9 cellular contexts compared by ENCODE assay signal in the genomic region with DNA sequence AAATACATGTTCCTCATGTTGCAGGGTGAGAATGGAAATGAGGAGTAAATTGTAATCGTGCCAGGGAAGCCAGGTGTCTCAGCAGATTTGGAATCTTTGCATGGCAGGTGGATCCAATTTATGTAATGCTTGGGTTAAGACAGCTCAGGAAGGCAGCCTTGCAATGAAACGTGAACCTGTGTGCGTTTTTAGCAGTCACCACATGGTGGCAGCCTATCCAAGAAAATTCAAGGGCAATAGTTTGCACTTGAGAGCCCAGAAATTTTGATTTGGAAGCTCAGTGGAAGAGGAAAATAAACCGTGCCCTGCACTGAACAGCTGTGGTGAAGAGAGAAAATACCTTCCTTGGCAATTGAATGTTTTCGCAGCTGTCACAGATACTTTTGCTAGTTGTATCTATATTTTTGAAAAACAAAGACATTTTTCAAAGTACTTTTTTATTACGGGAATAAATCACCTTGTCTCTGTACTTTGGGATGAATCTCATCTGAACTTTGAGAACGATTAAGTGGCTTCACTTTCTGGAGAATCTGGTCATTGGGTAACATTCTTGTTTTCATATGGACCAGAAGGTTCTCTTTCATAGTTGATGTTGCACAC. TPM values are rescaled to one million over a fixed set of nuclear protein-coding genes. Genes with fewer than 3 reads are reported as not detected.
DNase-seq lines count a peak whose midpoint lies in the region; ATAC-seq, FAIRE-seq and TF ChIP-seq lines count a peak whose summit lies in the region.
"Had no signal": no experiment of that assay in that cellular context is flagged by ENCODE, and none has a peak within 500 bp of the region (broad histone marks: within the 10 kb centered on the region; RNA-seq: fewer than 3 reads in every experiment).

No MANE protein-coding gene starts in this region.

- H3K27me3 ChIP-seq in PC-3 (ENCODE audit: low read length) (no peaks in the 10 kb centered on the region), tibial artery (no peaks in the 10 kb centered on the region)

- no TSS peak for BruUV-seq in PC-3 (replicated peaks; lab: Mats Ljungman, UMichigan)

- no peak overlapping the region for H3K27ac Mint-ChIP-seq in activated T-helper 1 cell treated with anti-CD3 and anti-CD28 coated beads, Interleukin-12 subunit alpha, Interleukin-12 subunit beta, Interleukin-2, Interleukin-4 antibody, amounts not matched to agents 30 ng/mL and 10 ng/mL and 1 ng/mL, durations not matched to agents 14 hours and 24 hours and 36 hours
- H3K27ac Mint-ChIP-seq: stimulated activated naive CD8-positive, alpha-beta T cell treated with anti-CD3 and anti-CD28 coated beads, Interleukin-15, Interleukin-2, amounts not matched to agents 100 ng/mL and 50 ng/mL, for 24 hours had no signal

- in situ Hi-C loops in GM13976 (cut with MboI; ENCODE audit: low sequenced_read_pairs, unreplicated experiment), result loop anchor here (10.0 kb wide), 1 partner anchor 443 kb away; no protein-coding TSS in a partner anchor

- peaks cover 24% of the 10 kb centered on the region for H3K4me1 Mint-ChIP-seq in activated T-helper 1 cell treated with anti-CD3 and anti-CD28 coated beads, Interleukin-12 subunit alpha, Interleukin-12 subunit beta, Interleukin-2, Interleukin-4 antibody, amounts not matched to agents 30 ng/mL and 10 ng/mL and 1 ng/mL, durations not matched to agents 14 hours and 24 hours and 36 hours (ENCODE audit: low read depth)

- H2AFZ ChIP-seq in PC-3 (ENCODE audit: low read length), result no peak overlapping the region

- H3K79me2 ChIP-seq in PC-3 (ENCODE audit: low read length), result no peaks in the 10 kb centered on the region

- peak; percentile 68 for FAIRE-seq in A204.1 (lab: Jason Lieb, UNC)

- H3K36me3 ChIP-seq in PC-3 (ENCODE audit: low read depth, low read length) (peaks cover 13% of the 10 kb centered on the region), tibial artery (peaks cover 12 to 30% (median 23%) of the 10 kb centered on the region in 3 donors)

- POLR2A ChIA-PET in PC-3 (lab: Charles Lee; ENCODE audit: unreplicated experiment), result no interaction called here

- H3K9me3 ChIP-seq in PC-3 (ENCODE audit: low read length) (no peaks in the 10 kb centered on the region), tibial artery (no peaks in the 10 kb centered on the region)

- intact Hi-C loops in PC-3 (cut with micrococcal nuclease) (loop anchor here (1.0 to 10.0 kb wide), 2 partner anchors 153 to 442 kb away; no protein-coding TSS in a partner anchor), tibial artery (cut with DNase I; ENCODE audit: low total_unique reads) (loop anchor here (2.0 to 10.0 kb wide), 4 partner anchors 103 to 443 kb away; no protein-coding TSS in a partner anchor)
- intact Hi-C loops in activated T-helper 1 cell treated with anti-CD3 and anti-CD28 coated beads, Interleukin-12 subunit alpha, Interleukin-12 subunit beta, Interleukin-2, Interleukin-4 antibody, amounts not matched to agents 30 ng/mL and 10 ng/mL and 1 ng/mL, durations not matched to agents 14 hours and 24 hours and 36 hours (cut with micrococcal nuclease), result loop anchor here (1.0 to 5.0 kb wide), 3 partner anchors 120 to 443 kb away; no protein-coding TSS in a partner anchor

- peaks cover 13% of the 10 kb centered on the region for H3K4me1 ChIP-seq in PC-3 (ENCODE audit: insufficient read depth, low read length)
- H3K4me1 ChIP-seq in tibial artery, result peaks cover 0 to 21% (median 7%) of the 10 kb centered on the region in 4 donors

- H3F3A ChIP-seq in PC-3 (ENCODE audit: low read length, unreplicated experiment), result no peaks in the 10 kb centered on the region

- H3K4me3 ChIP-seq in PC-3 (ENCODE audit: low read length) (no peak overlapping the region), fibroblast of villous mesenchyme (ENCODE audit: low read depth, low read length) (no peak overlapping the region), tibial artery (no peak overlapping the region)

- TF ChIP-seq CTCF in GM13976 (IDR thresholded peaks at IDR 0.05; ENCODE audit: borderline replicate concordance, control extremely low read depth, extremely low read depth, insufficient read depth, missing control alignments) (peak; percentile 86), PC-3 (conservative IDR thresholded peaks at IDR 0.05; ENCODE audit: low read depth, low read length) (peak; percentile 79), fibroblast of villous mesenchyme (IDR thresholded peaks at IDR 0.05; ENCODE audit: insufficient read depth, low read depth, low read length) (peak; percentile 90), tibial artery (IDR thresholded peaks at IDR 0.05) (peak; percentile 77 to 87)

- H3K36me3 Mint-ChIP-seq in activated T-helper 1 cell treated with anti-CD3 and anti-CD28 coated beads, Interleukin-12 subunit alpha, Interleukin-12 subunit beta, Interleukin-2, Interleukin-4 antibody, amounts not matched to agents 30 ng/mL and 10 ng/mL and 1 ng/mL, durations not matched to agents 14 hours and 24 hours and 36 hours (ENCODE audit: low read depth), result peaks cover 34% of the 10 kb centered on the region

- H3K4me2 ChIP-seq in PC-3 (ENCODE audit: low read length), result no peak overlapping the region

- H4K20me1 ChIP-seq in PC-3 (ENCODE audit: low read length), result no peaks in the 10 kb centered on the region

- H3K27ac ChIP-seq in PC-3 (ENCODE audit: low read length), result 0 out of 2 replicates have a peak overlapping the region, but pooled peaks have one; percentile 17
- H3K27ac ChIP-seq in tibial artery, result no peak overlapping the region

- H3K9me2 ChIP-seq in PC-3 (replicated peaks; ENCODE audit: low read length), result no peaks in the 10 kb centered on the region

- H3K4me3 Mint-ChIP-seq in activated T-helper 1 cell treated with anti-CD3 and anti-CD28 coated beads, Interleukin-12 subunit alpha, Interleukin-12 subunit beta, Interleukin-2, Interleukin-4 antibody, amounts not matched to agents 30 ng/mL and 10 ng/mL and 1 ng/mL, durations not matched to agents 14 hours and 24 hours and 36 hours, result no peak overlapping the region
- H3K4me3 Mint-ChIP-seq: stimulated activated naive CD8-positive, alpha-beta T cell treated with anti-CD3 and anti-CD28 coated beads, Interleukin-15, Interleukin-2, amounts not matched to agents 100 ng/mL and 50 ng/mL, for 24 hours had no signal

- no peaks in the 10 kb centered on the region for H3K27me3 Mint-ChIP-seq in activated T-helper 1 cell treated with anti-CD3 and anti-CD28 coated beads, Interleukin-12 subunit alpha, Interleukin-12 subunit beta, Interleukin-2, Interleukin-4 antibody, amounts not matched to agents 30 ng/mL and 10 ng/mL and 1 ng/mL, durations not matched to agents 14 hours and 24 hours and 36 hours (ENCODE audit: insufficient read depth)
- H3K27me3 Mint-ChIP-seq: stimulated activated naive CD8-positive, alpha-beta T cell treated with anti-CD3 and anti-CD28 coated beads, Interleukin-15, Interleukin-2, amounts not matched to agents 100 ng/mL and 50 ng/mL, for 24 hours had no signal

- DNase-seq in GM13976 (ENCODE audit: low spot score), result peak; percentile 50
- DNase-seq in HuH-7.5 (ENCODE audit: low spot score), result peak; percentile 22
- peak; percentile 79 for DNase-seq in PC-3
- DNase-seq in activated T-helper 1 cell treated with anti-CD3 and anti-CD28 coated beads, Interleukin-12 subunit alpha, Interleukin-12 subunit beta, Interleukin-2, Interleukin-4 antibody, amounts not matched to agents 30 ng/mL and 10 ng/mL and 1 ng/mL, durations not matched to agents 14 hours and 24 hours and 36 hours (ENCODE audit: low spot score), result peak; percentile 45
- peak; percentile 88 for DNase-seq in fibroblast of villous mesenchyme (ENCODE audit: low read depth)
- peak; percentile 43 for DNase-seq in occipital lobe (lab: John Stamatoyannopoulos, UW)
- peak; percentile 74 to 86 for DNase-seq in tibial artery

- H3K9ac ChIP-seq in PC-3 (ENCODE audit: low read length), result no peak overlapping the region

- CTCF ChIA-PET in PC-3 (lab: Charles Lee), result interaction anchor here (1.1 to 1.8 kb wide), 8 partner anchors 10 to 444 kb away, joined by 3 to 17 read pairs (median 6); a partner anchor contains a TSS

- ATAC-seq in PC-3, result peak; percentile 77

- no peaks in the 10 kb centered on the region for H3K9me3 Mint-ChIP-seq in activated T-helper 1 cell treated with anti-CD3 and anti-CD28 coated beads, Interleukin-12 subunit alpha, Interleukin-12 subunit beta, Interleukin-2, Interleukin-4 antibody, amounts not matched to agents 30 ng/mL and 10 ng/mL and 1 ng/mL, durations not matched to agents 14 hours and 24 hours and 36 hours
- H3K9me3 Mint-ChIP-seq: stimulated activated naive CD8-positive, alpha-beta T cell treated with anti-CD3 and anti-CD28 coated beads, Interleukin-15, Interleukin-2, amounts not matched to agents 100 ng/mL and 50 ng/mL, for 24 hours had no signal

RNA-seq across cellular contexts. Expression of a gene that starts 26.5 kb away (rescaled TPM):
- total RNA-seq in PC-3 (2014; rRNA removed), result 11.9 and 17.5 TPM in 2 replicates
- 121 and 125 TPM in 2 replicates for total RNA-seq in activated T-helper 1 cell treated with anti-CD3 and anti-CD28 coated beads, Interleukin-12 subunit alpha, Interleukin-12 subunit beta, Interleukin-2, Interleukin-4 antibody, amounts not matched to agents 30 ng/mL and 10 ng/mL and 1 ng/mL, durations not matched to agents 14 hours and 24 hours and 36 hours
- total RNA-seq in fibroblast of villous mesenchyme, result 43.2 and 56.0 TPM in 2 replicates
- 18.4 TPM for total RNA-seq in occipital lobe

Comparison
In these comparisons a context has a peak if more than half of its experiments do, and no peak if none do; other contexts are left out.
1. DNase-seq: peak in every context shown above with its lines; median percentile 88 in fibroblast of villous mesenchyme; 80 in tibial artery; 79 in PC-3; 50 in GM13976; 45 in activated T-helper 1 cell treated with anti-CD3 and anti-CD28 coated beads, Interleukin-12 subunit alpha, Interleukin-12 subunit beta, Interleukin-2, Interleukin-4 antibody, amounts not matched to agents 30 ng/mL and 10 ng/mL and 1 ng/mL, durations not matched to agents 14 hours and 24 hours and 36 hours; 43 in occipital lobe; 22 in HuH-7.5.